In genomic region chr3:72301779-72302178, GRCh38 we compare ENCODE assay signal across 18 cellular contexts.
A peak's percentile ranks its signal among the peaks of the same experiment; 100 is the strongest.
DNase-seq lines count a peak whose midpoint lies in the region; ATAC-seq and TF ChIP-seq lines count a peak whose summit lies in the region.
"Had no signal": no experiment of that assay in that cellular context is flagged by ENCODE, and none has a peak within 500 bp of the region (broad histone marks: within the 10 kb centered on the region; RNA-seq: fewer than 3 reads in every experiment).

No MANE protein-coding gene starts in this region.

- peaks cover 16% of the 10 kb centered on the region for H3K4me1 ChIP-seq in prostate gland (replicated peaks)
- peaks cover 13% of the 10 kb centered on the region for H3K4me1 ChIP-seq in right cardiac atrium (ENCODE audit: control insufficient read depth, insufficient read depth, low read length)

- 39% methylated on average over 8 of the region's 8 CpGs for WGBS in prostate gland
- 98% methylated on average over 8 of the region's 8 CpGs for WGBS in right cardiac atrium

- intact Hi-C loops in prostate gland (cut with DNase I) (no loop called here), right cardiac atrium (cut with DNase I) (loop anchor here in 1 of 4 donors (10.0 kb wide), 1 partner anchor 143 kb away; the partner anchor contains the start of gene RYBP)

- peak; percentile 4 for DNase-seq in NCI-H1092 (lab: John Stamatoyannopoulos, UW)
- DNase-seq in NCI-H69 (lab: John Stamatoyannopoulos, UW), result peak; percentile 69
- peak; percentile 82 for DNase-seq in prostate gland (ENCODE audit: low spot score)
- DNase-seq in right cardiac atrium, result no peak
- DNase-seq: CD4-positive, alpha-beta memory T cell; DND-41; GM23248; NCI-H1417 treated with DMSO at 0.1 percent for 48 hours; NCI-H2081 treated with DMSO at 0.1 percent for 48 hours; NCI-H82; SK-N-SH; T-cell had no signal

- H3K9me3 ChIP-seq in prostate gland (no peaks in the 10 kb centered on the region), right cardiac atrium (ENCODE audit: control insufficient read depth, low read length) (no peaks in the 10 kb centered on the region)
- H3K9me3 ChIP-seq: SK-N-SH had no signal

- no peak for TF ChIP-seq CTCF in prostate gland (IDR thresholded peaks at IDR 0.05)

- no peaks in the 10 kb centered on the region for H3K27me3 ChIP-seq in prostate gland (replicated peaks; ENCODE audit: insufficient read depth)
- no peaks in the 10 kb centered on the region for H3K27me3 ChIP-seq in right cardiac atrium (ENCODE audit: control insufficient read depth, insufficient read depth)

- peak; percentile 13 for ATAC-seq in esophagus mucosa
- ATAC-seq in GM21825 (IDR thresholded peaks at IDR 0.05; ENCODE audit: unreplicated experiment), result no peak
- ATAC-seq in right cardiac atrium, result no peak
- no peak for ATAC-seq in HG02938 (IDR thresholded peaks at IDR 0.05; ENCODE audit: unreplicated experiment)
- ATAC-seq: HCT116, Panc1, Right ventricle myocardium inferior, T-cell had no signal

- H3K27ac ChIP-seq in prostate gland (no peak overlapping the region), right cardiac atrium (ENCODE audit: low read length) (no peak overlapping the region)
- H3K27ac ChIP-seq: GM23248 had no signal

- H3K36me3 ChIP-seq in prostate gland, result no peaks in the 10 kb centered on the region

- TF ChIP-seq POLR2A in prostate gland (IDR thresholded peaks at IDR 0.05), result no peak

- H3K4me3 ChIP-seq in prostate gland (no peak overlapping the region), right cardiac atrium (ENCODE audit: low read length) (no peak overlapping the region)
- H3K4me3 ChIP-seq: GM23248 had no signal

Comparison
In these comparisons a context has a peak if more than half of its experiments do, and no peak if none do; other contexts are left out.
1. DNase-seq: peak in NCI-H1092 (single experiment), NCI-H69 (single experiment) and prostate gland (single experiment); none in right cardiac atrium (0 of 3).